1 cellular context compared by ENCODE assay signal in the genomic region with DNA sequence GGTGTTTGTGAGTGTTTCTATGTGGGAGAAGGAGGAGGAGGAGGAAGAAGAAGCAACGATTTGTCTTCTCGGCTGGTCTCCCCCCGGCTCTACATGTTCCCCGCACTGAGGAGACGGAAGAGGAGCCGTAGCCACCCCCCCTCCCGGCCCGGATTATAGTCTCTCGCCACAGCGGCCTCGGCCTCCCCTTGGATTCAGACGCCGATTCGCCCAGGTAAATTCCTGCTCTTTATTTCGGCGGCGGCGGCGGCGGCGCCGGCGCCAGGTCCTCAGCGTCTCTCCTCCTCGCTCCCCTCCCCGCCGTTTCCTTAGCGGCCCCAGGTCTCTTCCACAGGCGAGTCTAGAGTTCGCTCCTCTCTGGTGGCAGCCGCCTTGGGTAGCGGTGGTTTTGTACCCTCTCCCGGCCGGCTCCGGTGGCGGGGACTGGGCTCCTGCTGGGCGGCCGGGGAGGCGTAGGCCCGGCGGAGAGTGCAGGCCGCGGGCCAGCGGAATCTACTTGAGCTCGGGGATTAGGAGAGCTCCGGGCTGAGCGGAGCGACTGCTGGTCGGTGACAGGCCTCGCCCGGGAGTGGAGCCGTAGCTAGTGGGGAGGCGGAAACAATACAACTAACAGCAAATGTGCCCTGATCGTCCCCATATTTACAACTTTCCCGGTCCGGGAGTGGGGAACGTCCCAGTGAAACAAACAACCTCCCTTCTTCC.
TF ChIP-seq lines count a peak whose summit lies in the region.

No MANE protein-coding gene starts in this region.

TF ChIP-seq in HepG2, 621 proteins besides CTCF, POLR2A, EP300 and RAD21 (continued from another document and continues in another):
- TF ChIP-seq CREM (IDR thresholded peaks at IDR 0.05), result no peak
- 0 out of 2 replicates have a peak, but pooled peaks have one; percentile 9 for TF ChIP-seq CREM (CRISPR knock-in tag; IDR thresholded peaks at IDR 0.05)
- no peak for TF ChIP-seq ZNF431 (CRISPR knock-in tag; IDR thresholded peaks at IDR 0.05; ENCODE audit: borderline replicate concordance, low read depth)
- no peak for TF ChIP-seq NR2F2 (IDR thresholded peaks at IDR 0.05; ENCODE audit: borderline replicate concordance, low read depth)
- TF ChIP-seq MLLT10 (CRISPR knock-in tag; IDR thresholded peaks at IDR 0.05), result no peak
- TF ChIP-seq ATAD3A (CRISPR knock-in tag; IDR thresholded peaks at IDR 0.05), result 0 out of 2 replicates have a peak, but pooled peaks have one; percentile 53
- no peak for TF ChIP-seq LCORL (IDR thresholded peaks at IDR 0.05)
- no peak for TF ChIP-seq LCORL (CRISPR knock-in tag; IDR thresholded peaks at IDR 0.05)
- no peak for TF ChIP-seq ZNF33A (CRISPR knock-in tag; IDR thresholded peaks at IDR 0.05; ENCODE audit: borderline replicate concordance)
- TF ChIP-seq HDAC2 (CRISPR knock-in tag; IDR thresholded peaks at IDR 0.05), result no peak
- TF ChIP-seq TEAD3 (CRISPR knock-in tag; optimal IDR thresholded peaks at IDR 0.05; ENCODE audit: borderline replicate concordance), result no peak
- TF ChIP-seq, protein P1, sequence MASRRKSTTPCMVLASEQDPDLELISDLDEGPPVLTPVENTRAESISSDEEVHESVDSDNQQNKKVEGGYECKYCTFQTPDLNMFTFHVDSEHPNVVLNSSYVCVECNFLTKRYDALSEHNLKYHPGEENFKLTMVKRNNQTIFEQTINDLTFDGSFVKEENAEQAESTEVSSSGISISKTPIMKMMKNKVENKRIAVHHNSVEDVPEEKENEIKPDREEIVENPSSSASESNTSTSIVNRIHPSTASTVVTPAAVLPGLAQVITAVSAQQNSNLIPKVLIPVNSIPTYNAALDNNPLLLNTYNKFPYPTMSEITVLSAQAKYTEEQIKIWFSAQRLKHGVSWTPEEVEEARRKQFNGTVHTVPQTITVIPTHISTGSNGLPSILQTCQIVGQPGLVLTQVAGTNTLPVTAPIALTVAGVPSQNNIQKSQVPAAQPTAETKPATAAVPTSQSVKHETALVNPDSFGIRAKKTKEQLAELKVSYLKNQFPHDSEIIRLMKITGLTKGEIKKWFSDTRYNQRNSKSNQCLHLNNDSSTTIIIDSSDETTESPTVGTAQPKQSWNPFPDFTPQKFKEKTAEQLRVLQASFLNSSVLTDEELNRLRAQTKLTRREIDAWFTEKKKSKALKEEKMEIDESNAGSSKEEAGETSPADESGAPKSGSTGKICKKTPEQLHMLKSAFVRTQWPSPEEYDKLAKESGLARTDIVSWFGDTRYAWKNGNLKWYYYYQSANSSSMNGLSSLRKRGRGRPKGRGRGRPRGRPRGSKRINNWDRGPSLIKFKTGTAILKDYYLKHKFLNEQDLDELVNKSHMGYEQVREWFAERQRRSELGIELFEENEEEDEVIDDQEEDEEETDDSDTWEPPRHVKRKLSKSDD (CRISPR knock-in tag; IDR thresholded peaks at IDR 0.05; ENCODE audit: low read depth), result no peak
- no peak for TF ChIP-seq CREBL2 (CRISPR knock-in tag; IDR thresholded peaks at IDR 0.05; ENCODE audit: borderline replicate concordance)
- TF ChIP-seq AKAP8 (CRISPR knock-in tag; IDR thresholded peaks at IDR 0.05), result no peak
- no peak for TF ChIP-seq RARA (CRISPR knock-in tag; IDR thresholded peaks at IDR 0.05)
- TF ChIP-seq ZNF761 (CRISPR knock-in tag; conservative IDR thresholded peaks at IDR 0.05), result no peak
- TF ChIP-seq NR3C1 (CRISPR knock-in tag; IDR thresholded peaks at IDR 0.05), result no peak
- no peak for TF ChIP-seq SETDB1 (CRISPR knock-in tag; IDR thresholded peaks at IDR 0.05; ENCODE audit: borderline replicate concordance)
- TF ChIP-seq, protein P2, sequence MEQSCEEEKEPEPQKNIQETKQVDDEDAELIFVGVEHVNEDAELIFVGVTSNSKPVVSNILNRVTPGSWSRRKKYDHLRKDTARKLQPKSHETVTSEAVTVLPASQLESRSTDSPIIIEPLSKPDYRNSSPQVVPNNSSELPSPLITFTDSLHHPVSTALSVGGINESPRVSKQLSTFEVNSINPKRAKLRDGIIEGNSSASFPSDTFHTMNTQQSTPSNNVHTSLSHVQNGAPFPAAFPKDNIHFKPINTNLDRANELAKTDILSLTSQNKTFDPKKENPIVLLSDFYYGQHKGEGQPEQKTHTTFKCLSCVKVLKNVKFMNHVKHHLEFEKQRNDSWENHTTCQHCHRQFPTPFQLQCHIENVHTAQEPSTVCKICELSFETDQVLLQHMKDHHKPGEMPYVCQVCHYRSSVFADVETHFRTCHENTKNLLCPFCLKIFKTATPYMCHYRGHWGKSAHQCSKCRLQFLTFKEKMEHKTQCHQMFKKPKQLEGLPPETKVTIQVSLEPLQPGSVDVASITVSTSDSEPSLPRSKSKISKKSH (CRISPR knock-in tag; IDR thresholded peaks at IDR 0.05; ENCODE audit: borderline replicate concordance), result peak; percentile 77
- no peak for TF ChIP-seq PLRG1 (conservative IDR thresholded peaks at IDR 0.05)
- no peak for TF ChIP-seq NPAS2 (CRISPR knock-in tag; IDR thresholded peaks at IDR 0.05; ENCODE audit: borderline replicate concordance)
- no peak for TF ChIP-seq KLF11 (CRISPR knock-in tag; IDR thresholded peaks at IDR 0.05)
- no peak for TF ChIP-seq PLSCR1 (CRISPR knock-in tag; IDR thresholded peaks at IDR 0.05; ENCODE audit: borderline replicate concordance)
- no peak for TF ChIP-seq NFE2 (CRISPR knock-in tag; IDR thresholded peaks at IDR 0.05)
- no peak for TF ChIP-seq TEAD2 (CRISPR knock-in tag; IDR thresholded peaks at IDR 0.05)
- no peak for TF ChIP-seq GATA4 (IDR thresholded peaks at IDR 0.05; ENCODE audit: borderline replicate concordance, low read depth)
- TF ChIP-seq KLF6 (CRISPR knock-in tag; IDR thresholded peaks at IDR 0.05), result peak; percentile 86
- TF ChIP-seq ZSCAN30 (CRISPR knock-in tag; IDR thresholded peaks at IDR 0.05), result no peak
- TF ChIP-seq, protein P3, sequence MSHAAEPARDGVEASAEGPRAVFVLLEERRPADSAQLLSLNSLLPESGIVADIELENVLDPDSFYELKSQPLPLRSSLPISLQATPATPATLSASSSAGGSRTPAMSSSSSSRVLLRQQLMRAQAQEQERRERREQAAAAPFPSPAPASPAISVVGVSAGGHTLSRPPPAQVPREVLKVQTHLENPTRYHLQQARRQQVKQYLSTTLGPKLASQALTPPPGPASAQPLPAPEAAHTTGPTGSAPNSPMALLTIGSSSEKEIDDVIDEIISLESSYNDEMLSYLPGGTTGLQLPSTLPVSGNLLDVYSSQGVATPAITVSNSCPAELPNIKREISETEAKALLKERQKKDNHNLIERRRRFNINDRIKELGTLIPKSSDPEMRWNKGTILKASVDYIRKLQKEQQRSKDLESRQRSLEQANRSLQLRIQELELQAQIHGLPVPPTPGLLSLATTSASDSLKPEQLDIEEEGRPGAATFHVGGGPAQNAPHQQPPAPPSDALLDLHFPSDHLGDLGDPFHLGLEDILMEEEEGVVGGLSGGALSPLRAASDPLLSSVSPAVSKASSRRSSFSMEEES (CRISPR knock-in tag; IDR thresholded peaks at IDR 0.05), result no peak; the same call in 1 of the 2 replicates
- no peak for TF ChIP-seq PHF5A (CRISPR knock-in tag; IDR thresholded peaks at IDR 0.05; ENCODE audit: low read depth, unreplicated experiment)
- TF ChIP-seq KLF15 (CRISPR knock-in tag; IDR thresholded peaks at IDR 0.05; ENCODE audit: borderline replicate concordance), result no peak
- no peak for TF ChIP-seq HNF1B (CRISPR knock-in tag; IDR thresholded peaks at IDR 0.05)
- no peak for TF ChIP-seq MAFF (IDR thresholded peaks at IDR 0.05; ENCODE audit: low read depth, low read length)
- no peak for TF ChIP-seq STAT6 (CRISPR knock-in tag; IDR thresholded peaks at IDR 0.05; ENCODE audit: borderline replicate concordance)
- TF ChIP-seq RORA (CRISPR knock-in tag; IDR thresholded peaks at IDR 0.05), result no peak
- no peak for TF ChIP-seq ZNF331 (CRISPR knock-in tag; IDR thresholded peaks at IDR 0.05)
- peak; percentile 65; the same call in 1 of the 2 replicates for TF ChIP-seq SRY (CRISPR knock-in tag; IDR thresholded peaks at IDR 0.05)
- no peak for TF ChIP-seq ZFP36L1 (CRISPR knock-in tag; IDR thresholded peaks at IDR 0.05)
- TF ChIP-seq ZSCAN12 (CRISPR knock-in tag; IDR thresholded peaks at IDR 0.05), result no peak
- no peak for TF ChIP-seq MAZ (IDR thresholded peaks at IDR 0.05; ENCODE audit: borderline replicate concordance, low read depth, low read length)
- TF ChIP-seq MAZ (CRISPR knock-in tag; IDR thresholded peaks at IDR 0.05; ENCODE audit: low read depth), result peak; percentile 54; the same call in 1 of the 2 replicates
- TF ChIP-seq, protein P4, sequence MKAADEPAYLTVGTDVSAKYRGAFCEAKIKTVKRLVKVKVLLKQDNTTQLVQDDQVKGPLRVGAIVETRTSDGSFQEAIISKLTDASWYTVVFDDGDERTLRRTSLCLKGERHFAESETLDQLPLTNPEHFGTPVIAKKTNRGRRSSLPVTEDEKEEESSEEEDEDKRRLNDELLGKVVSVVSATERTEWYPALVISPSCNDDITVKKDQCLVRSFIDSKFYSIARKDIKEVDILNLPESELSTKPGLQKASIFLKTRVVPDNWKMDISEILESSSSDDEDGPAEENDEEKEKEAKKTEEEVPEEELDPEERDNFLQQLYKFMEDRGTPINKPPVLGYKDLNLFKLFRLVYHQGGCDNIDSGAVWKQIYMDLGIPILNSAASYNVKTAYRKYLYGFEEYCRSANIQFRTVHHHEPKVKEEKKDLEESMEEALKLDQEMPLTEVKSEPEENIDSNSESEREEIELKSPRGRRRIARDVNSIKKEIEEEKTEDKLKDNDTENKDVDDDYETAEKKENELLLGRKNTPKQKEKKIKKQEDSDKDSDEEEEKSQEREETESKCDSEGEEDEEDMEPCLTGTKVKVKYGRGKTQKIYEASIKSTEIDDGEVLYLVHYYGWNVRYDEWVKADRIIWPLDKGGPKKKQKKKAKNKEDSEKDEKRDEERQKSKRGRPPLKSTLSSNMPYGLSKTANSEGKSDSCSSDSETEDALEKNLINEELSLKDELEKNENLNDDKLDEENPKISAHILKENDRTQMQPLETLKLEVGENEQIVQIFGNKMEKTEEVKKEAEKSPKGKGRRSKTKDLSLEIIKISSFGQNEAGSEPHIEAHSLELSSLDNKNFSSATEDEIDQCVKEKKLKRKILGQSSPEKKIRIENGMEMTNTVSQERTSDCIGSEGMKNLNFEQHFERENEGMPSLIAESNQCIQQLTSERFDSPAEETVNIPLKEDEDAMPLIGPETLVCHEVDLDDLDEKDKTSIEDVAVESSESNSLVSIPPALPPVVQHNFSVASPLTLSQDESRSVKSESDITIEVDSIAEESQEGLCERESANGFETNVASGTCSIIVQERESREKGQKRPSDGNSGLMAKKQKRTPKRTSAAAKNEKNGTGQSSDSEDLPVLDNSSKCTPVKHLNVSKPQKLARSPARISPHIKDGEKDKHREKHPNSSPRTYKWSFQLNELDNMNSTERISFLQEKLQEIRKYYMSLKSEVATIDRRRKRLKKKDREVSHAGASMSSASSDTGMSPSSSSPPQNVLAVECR (CRISPR knock-in tag; IDR thresholded peaks at IDR 0.05; ENCODE audit: borderline replicate concordance), result peak; percentile 45
- no peak for TF ChIP-seq ZNF12 (CRISPR knock-in tag; IDR thresholded peaks at IDR 0.05)
- TF ChIP-seq ZFY (CRISPR knock-in tag; IDR thresholded peaks at IDR 0.05), result peak; percentile 98
- TF ChIP-seq STAT5B (CRISPR knock-in tag; IDR thresholded peaks at IDR 0.05), result no peak
- TF ChIP-seq ATF4 (CRISPR knock-in tag; IDR thresholded peaks at IDR 0.05), result 0 out of 4 replicates have a peak, but pooled peaks of 1 of the 2 experiments have one; percentile 33
- no peak for TF ChIP-seq CCDC6 (CRISPR knock-in tag; IDR thresholded peaks at IDR 0.05)
- TF ChIP-seq KMT2B (CRISPR knock-in tag; IDR thresholded peaks at IDR 0.05), result peak; percentile 36; the same call in 1 of the 2 replicates
- peak; percentile 64; the same call in 1 of the 2 replicates for TF ChIP-seq SALL1 (CRISPR knock-in tag; IDR thresholded peaks at IDR 0.05)
- no peak for TF ChIP-seq ZNF672 (CRISPR knock-in tag; IDR thresholded peaks at IDR 0.05)
- no peak for TF ChIP-seq ZFP37 (CRISPR knock-in tag; IDR thresholded peaks at IDR 0.05; ENCODE audit: borderline replicate concordance)
- TF ChIP-seq ZNF256 (CRISPR knock-in tag; conservative IDR thresholded peaks at IDR 0.05), result no peak
- no peak for TF ChIP-seq CC2D1A (CRISPR knock-in tag; IDR thresholded peaks at IDR 0.05)
